In the genomic region with DNA sequence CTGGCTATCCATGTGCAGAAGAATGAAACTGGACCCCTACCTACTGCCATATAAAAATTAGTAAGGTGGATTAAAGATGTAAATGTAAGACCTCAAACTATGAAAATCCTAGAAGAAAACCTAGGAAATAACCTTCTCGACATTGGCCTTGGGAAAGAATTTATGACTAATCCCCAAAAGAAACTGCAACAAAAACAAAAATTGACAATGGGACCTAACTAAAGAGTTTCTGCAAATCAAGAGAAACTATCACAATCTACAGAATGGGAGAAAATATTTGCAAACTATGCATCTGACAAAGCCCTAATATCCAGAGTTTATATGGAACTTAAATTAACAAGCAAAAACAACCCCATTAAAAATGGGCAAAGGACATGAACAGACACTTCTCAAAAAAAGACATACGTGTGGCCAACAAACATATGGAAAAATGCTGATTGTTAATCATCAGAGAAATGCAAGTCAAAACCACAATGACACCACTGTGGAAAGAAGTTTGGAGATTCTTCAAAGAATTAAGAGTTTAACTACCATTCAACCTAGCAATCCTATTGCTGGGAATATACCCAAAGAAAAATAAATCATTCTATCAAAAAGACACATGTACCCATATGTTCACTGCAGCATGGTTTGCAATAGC, we compare ENCODE assay signal across 21 cellular contexts.
DNase-seq lines count a peak whose midpoint lies in the region; ATAC-seq, FAIRE-seq and TF ChIP-seq lines count a peak whose summit lies in the region.
"Had no signal": no experiment of that assay in that cellular context is flagged by ENCODE, and none has a peak within 500 bp of the region (broad histone marks: within the 10 kb centered on the region; RNA-seq: fewer than 3 reads in every experiment).

No MANE protein-coding gene starts in this region.

- FAIRE-seq in GM12891 (lab: Jason Lieb, UNC) = no peak
- FAIRE-seq: RCC 7860 had no signal

- H3K4me1 Mint-ChIP-seq in activated T-helper 1 cell treated with anti-CD3 and anti-CD28 coated beads, Interleukin-12 subunit alpha, Interleukin-12 subunit beta, Interleukin-2, Interleukin-4 antibody, amounts not matched to agents 30 ng/mL and 10 ng/mL and 1 ng/mL, durations not matched to agents 14 hours and 24 hours and 36 hours (ENCODE audit: low read depth) = peaks cover 28% of the 10 kb centered on the region

- H3K9me3 Mint-ChIP-seq in activated T-helper 1 cell treated with anti-CD3 and anti-CD28 coated beads, Interleukin-12 subunit alpha, Interleukin-12 subunit beta, Interleukin-2, Interleukin-4 antibody, amounts not matched to agents 30 ng/mL and 10 ng/mL and 1 ng/mL, durations not matched to agents 14 hours and 24 hours and 36 hours = peaks cover 16% of the 10 kb centered on the region
- H3K9me3 Mint-ChIP-seq: CD8-positive, alpha-beta memory T cell had no signal

- intact Hi-C loops in activated T-helper 1 cell treated with anti-CD3 and anti-CD28 coated beads, Interleukin-12 subunit alpha, Interleukin-12 subunit beta, Interleukin-2, Interleukin-4 antibody, amounts not matched to agents 30 ng/mL and 10 ng/mL and 1 ng/mL, durations not matched to agents 14 hours and 24 hours and 36 hours (cut with micrococcal nuclease) = no loop called here

- peak; percentile 52 for DNase-seq in EL
- no peak for DNase-seq in activated T-helper 1 cell treated with anti-CD3 and anti-CD28 coated beads, Interleukin-12 subunit alpha, Interleukin-12 subunit beta, Interleukin-2, Interleukin-4 antibody, amounts not matched to agents 30 ng/mL and 10 ng/mL and 1 ng/mL, durations not matched to agents 14 hours and 24 hours and 36 hours (ENCODE audit: low spot score)
- DNase-seq in fibroblast of the aortic adventitia (ENCODE audit: low read depth) = peak; percentile 23
- no peak for DNase-seq in GM12891 (ENCODE audit: insufficient read length, low spot score)
- no peak for DNase-seq in effector CD8-positive, alpha-beta T cell (lab: John Stamatoyannopoulos, UW)
- no peak for DNase-seq in DMS53 treated with DMSO at 0.1 percent for 48 hours (lab: John Stamatoyannopoulos, UW; ENCODE audit: unreplicated experiment)
- DNase-seq: C1 segment of cervical spinal cord; CD8-positive, alpha-beta memory T cell; DMS53; H9; NCI-H1105 treated with DMSO at 0.1 percent for 48 hours; NCI-H1694 treated with DMSO at 0.1 percent for 48 hours; NCI-H2107; NCI-H510A; NCI-H748 treated with DMSO at 0.1 percent for 48 hours; NK-92 treated with Interleukin-12 subunit alpha and Interleukin-12 subunit beta, amount 100 ng/mL, for 24 hours; Right ventricle myocardium superior; SK-N-SH had no signal

- peak overlapping the region; percentile 6 for H3K27ac Mint-ChIP-seq in activated T-helper 1 cell treated with anti-CD3 and anti-CD28 coated beads, Interleukin-12 subunit alpha, Interleukin-12 subunit beta, Interleukin-2, Interleukin-4 antibody, amounts not matched to agents 30 ng/mL and 10 ng/mL and 1 ng/mL, durations not matched to agents 14 hours and 24 hours and 36 hours

- H3K36me3 Mint-ChIP-seq in activated T-helper 1 cell treated with anti-CD3 and anti-CD28 coated beads, Interleukin-12 subunit alpha, Interleukin-12 subunit beta, Interleukin-2, Interleukin-4 antibody, amounts not matched to agents 30 ng/mL and 10 ng/mL and 1 ng/mL, durations not matched to agents 14 hours and 24 hours and 36 hours (ENCODE audit: low read depth) = peaks cover 71% of the 10 kb centered on the region

- H3K4me3 ChIP-seq in ACC112 (ENCODE audit: low read depth, low read length) (no peak overlapping the region), fibroblast of the aortic adventitia (ENCODE audit: low read depth, low read length) (no peak overlapping the region)

- H3K4me1 ChIP-seq in ACC112 (ENCODE audit: control insufficient read depth, insufficient read depth, low read length, unreplicated experiment) = peaks cover 32% of the 10 kb centered on the region

- H3K27me3 ChIP-seq in ACC112 (ENCODE audit: insufficient read depth, low read length) = no peaks in the 10 kb centered on the region

- peak overlapping the region; percentile 14; the same call in 1 of the 2 replicates for H3K27ac ChIP-seq in ACC112 (ENCODE audit: low read depth, low read length)

- TF ChIP-seq POLR2A in GM12891 (IDR thresholded peaks at IDR 0.05; ENCODE audit: low read depth, low read length) = no peak

- no peak for ATAC-seq in GM19324 (IDR thresholded peaks at IDR 0.05; ENCODE audit: low FRiP score, unreplicated experiment)

- no peak overlapping the region for H2AFZ ChIP-seq in ACC112 (ENCODE audit: low read length, unreplicated experiment)

- TF ChIP-seq CTCF in fibroblast of the aortic adventitia (IDR thresholded peaks at IDR 0.05; ENCODE audit: insufficient read depth, low read length) = no peak

- peaks cover 62% of the 10 kb centered on the region for H3K36me3 ChIP-seq in ACC112 (ENCODE audit: insufficient read depth, low read length)

- H3K27me3 Mint-ChIP-seq in activated T-helper 1 cell treated with anti-CD3 and anti-CD28 coated beads, Interleukin-12 subunit alpha, Interleukin-12 subunit beta, Interleukin-2, Interleukin-4 antibody, amounts not matched to agents 30 ng/mL and 10 ng/mL and 1 ng/mL, durations not matched to agents 14 hours and 24 hours and 36 hours (ENCODE audit: insufficient read depth) = no peaks in the 10 kb centered on the region
- H3K27me3 Mint-ChIP-seq: CD8-positive, alpha-beta memory T cell had no signal

- no peak overlapping the region for H3K4me3 Mint-ChIP-seq in activated T-helper 1 cell treated with anti-CD3 and anti-CD28 coated beads, Interleukin-12 subunit alpha, Interleukin-12 subunit beta, Interleukin-2, Interleukin-4 antibody, amounts not matched to agents 30 ng/mL and 10 ng/mL and 1 ng/mL, durations not matched to agents 14 hours and 24 hours and 36 hours
- H3K4me3 Mint-ChIP-seq: H9 had no signal

- peaks cover 21% of the 10 kb centered on the region for H3K79me2 ChIP-seq in ACC112 (ENCODE audit: control insufficient read depth, insufficient read depth, low read length, unreplicated experiment)

TF ChIP-seq in GM12891, 5 proteins besides CTCF, POLR2A, EP300 and RAD21:
- TF ChIP-seq SPI1 (IDR thresholded peaks at IDR 0.05; ENCODE audit: low read depth, low read length) (no peak), PAX5 (IDR thresholded peaks at IDR 0.05; ENCODE audit: insufficient read depth, low read length, severe bottlenecking) (no peak), POU2F2 (IDR thresholded peaks at IDR 0.05; ENCODE audit: low read depth, low read length) (no peak), TAF1 (IDR thresholded peaks at IDR 0.05; ENCODE audit: low read depth, low read length) (no peak), POLR2AphosphoS5 (IDR thresholded peaks at IDR 0.05; ENCODE audit: low read depth, low read length) (no peak)
TF ChIP-seq in GM12891: peak in this region for 0.

Comparison
In these comparisons a context has a peak if more than half of its experiments do, and no peak if none do; other contexts are left out.
1. DNase-seq: peak in EL (single experiment) and fibroblast of the aortic adventitia (single experiment); none in activated T-helper 1 cell treated with anti-CD3 and anti-CD28 coated beads, Interleukin-12 subunit alpha, Interleukin-12 subunit beta, Interleukin-2, Interleukin-4 antibody, amounts not matched to agents 30 ng/mL and 10 ng/mL and 1 ng/mL, durations not matched to agents 14 hours and 24 hours and 36 hours (single experiment), GM12891 (single experiment), effector CD8-positive, alpha-beta T cell (single experiment) and DMS53 treated with DMSO at 0.1 percent for 48 hours (single experiment).